In the genomic region with DNA sequence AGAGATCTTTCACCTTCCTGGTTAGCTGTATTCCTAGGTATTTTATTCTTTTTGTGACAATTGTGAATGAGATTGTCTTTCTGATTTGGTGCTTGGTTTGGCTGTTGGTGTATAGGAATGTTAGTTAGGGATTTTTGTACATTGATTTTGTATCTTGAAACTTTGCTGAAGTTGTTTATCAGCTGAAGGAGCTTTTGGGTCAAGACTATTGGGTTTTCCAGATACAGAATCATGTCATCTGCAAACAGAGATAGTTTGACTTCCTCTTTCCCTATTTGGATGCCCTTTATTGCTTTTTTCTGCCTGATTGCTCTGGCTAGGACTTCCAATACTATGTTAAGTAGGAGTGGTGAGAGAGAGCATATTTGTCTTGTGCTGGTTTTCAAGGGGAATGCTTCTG, we compare ENCODE assay signal across 3 cellular contexts. TPM values are rescaled to one million over a fixed set of nuclear protein-coding genes. Genes with fewer than 3 reads are reported as not detected.
"Had no signal": no experiment of that assay in that cellular context is flagged by ENCODE, and none has a peak within 500 bp of the region (broad histone marks: within the 10 kb centered on the region; RNA-seq: fewer than 3 reads in every experiment).

No MANE protein-coding gene starts in this region.

RNA-seq across cellular contexts. Expression of a gene that starts 38.9 kb away (rescaled TPM):
- total RNA-seq: natural killer cell treated with Interleukin-12 subunit alpha and Interleukin-12 subunit beta and Interleukin-15 and Interleukin-18, amount 100 ng/mL, for 72 hours; neural crest cell; smooth muscle cell had no signal
